ENCODE assay signal across 7 cellular contexts in the genomic region with DNA sequence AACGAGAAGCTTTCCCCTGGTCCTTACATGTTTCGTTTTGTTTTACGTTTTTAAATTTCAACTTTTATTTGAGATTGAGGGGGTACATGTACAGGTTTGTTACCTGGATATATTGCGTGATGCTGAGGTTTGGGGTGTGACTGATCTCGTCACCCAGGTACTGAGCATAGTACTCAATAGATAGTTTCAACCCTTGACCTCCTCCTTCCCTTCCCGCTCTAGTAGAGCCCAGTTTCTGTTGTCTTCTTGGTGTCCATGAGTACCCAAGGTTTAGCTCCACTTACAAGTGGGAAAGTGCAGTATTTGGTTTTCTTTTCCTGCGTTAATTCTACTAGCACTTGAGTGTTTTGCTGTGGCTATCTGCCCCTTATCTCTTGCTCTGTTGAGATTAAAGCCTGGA. TPM values are rescaled to one million over a fixed set of nuclear protein-coding genes. Genes with fewer than 3 reads are reported as not detected.
DNase-seq lines count a peak whose midpoint lies in the region; ATAC-seq and TF ChIP-seq lines count a peak whose summit lies in the region.

No MANE protein-coding gene starts in this region.

- no peaks in the 10 kb centered on the region for H3K27me3 ChIP-seq in spleen (replicated peaks in 1 of 7)

- 16 to 40% (median 28%) methylated on average over 7 of the region's 7 CpGs for WGBS in spleen, 5 donors

- no peaks in the 10 kb centered on the region for H3K27me3 Mint-ChIP-seq in activated CD4-positive, alpha-beta memory T cell treated with anti-CD3 and anti-CD28 coated beads for 36 hours

- peaks cover 26 to 78% (median 59%) of the 10 kb centered on the region in 6 donors for H3K4me1 ChIP-seq in spleen

- peak overlapping the region; percentile 56 for H3K4me3 ChIP-seq in HFF-Myc (replicated peaks; ENCODE audit: low read depth, low read length)
- H3K4me3 ChIP-seq in iPS-11a (ENCODE audit: low read depth, low read length), result peak overlapping the region; percentile 87
- peak overlapping the region; percentile 71 to 97 (median 89) for H3K4me3 ChIP-seq in spleen

- no peak for TF ChIP-seq POLR2A in spleen (IDR thresholded peaks at IDR 0.05)

- POLR2A ChIA-PET in activated CD4-positive, alpha-beta memory T cell treated with anti-CD3 and anti-CD28 coated beads for 36 hours (lab: Charles Lee), result interaction anchor here (0.8 to 1.7 kb wide), 2 partner anchors 9 to 41 kb away, joined by 3 to 4 read pairs; no protein-coding TSS in a partner anchor

- peak overlapping the region; percentile 48 for H3K27ac Mint-ChIP-seq in activated CD4-positive, alpha-beta memory T cell treated with anti-CD3 and anti-CD28 coated beads for 36 hours

- peaks cover 0 to 43% (median 14%) of the 10 kb centered on the region in 6 donors for H3K36me3 ChIP-seq in spleen

- H3K9me3 Mint-ChIP-seq in activated CD4-positive, alpha-beta memory T cell treated with anti-CD3 and anti-CD28 coated beads for 36 hours, result no peaks in the 10 kb centered on the region

- CTCF ChIA-PET in activated CD4-positive, alpha-beta memory T cell treated with anti-CD3 and anti-CD28 coated beads for 36 hours (lab: Charles Lee), result interaction anchor here (0.9 to 4.4 kb wide), 5 partner anchors 29 to 285 kb away, joined by 3 to 20 read pairs (median 5); partner anchors contain the start of gene TRAPPC5

- no peak for ATAC-seq in HG02763 (IDR thresholded peaks at IDR 0.05; ENCODE audit: unreplicated experiment)

- peaks cover 4% of the 10 kb centered on the region for H3K36me3 Mint-ChIP-seq in activated CD4-positive, alpha-beta memory T cell treated with anti-CD3 and anti-CD28 coated beads for 36 hours

- TF ChIP-seq CTCF in HFF-Myc (IDR thresholded peaks at IDR 0.05; ENCODE audit: low read depth, low read length, missing control alignments), result no peak
- no peak for TF ChIP-seq CTCF in spleen (IDR thresholded peaks at IDR 0.05 in 8 of 11, conservative IDR thresholded peaks at IDR 0.05 in 3 of 11)

- H3K4me3 Mint-ChIP-seq in activated CD4-positive, alpha-beta memory T cell treated with anti-CD3 and anti-CD28 coated beads for 36 hours, result peak overlapping the region; percentile 87

- H3K27ac ChIP-seq in spleen, result peak overlapping the region in 7 of 8 donors; percentile 52 to 94 (median 88)

- DNase-seq in HFF-Myc (ENCODE audit: extremely low read depth, low read depth) (no peak), spleen (no peak), NCI-H1930 (lab: John Stamatoyannopoulos, UW) (no peak)
- no peak for DNase-seq in activated CD4-positive, alpha-beta memory T cell treated with anti-CD3 and anti-CD28 coated beads for 36 hours
- no peak for DNase-seq in activated CD8-positive, alpha-beta memory T cell treated with anti-CD3 and anti-CD28 coated beads, Interleukin-2, amount 50 U/mL, for 48 hours

- peaks cover 28% of the 10 kb centered on the region for H3K4me1 Mint-ChIP-seq in activated CD4-positive, alpha-beta memory T cell treated with anti-CD3 and anti-CD28 coated beads for 36 hours (ENCODE audit: low read depth)

- intact Hi-C loops in activated CD4-positive, alpha-beta memory T cell treated with anti-CD3 and anti-CD28 coated beads for 36 hours (cut with micrococcal nuclease), result loop anchor here (10.0 kb wide), 1 partner anchor 139 kb away; the partner anchor contains the start of gene PNPLA6
- intact Hi-C loops in spleen (cut with DNase I; ENCODE audit: low total_unique reads), result no loop called here

- H3K9me3 ChIP-seq in spleen, result no peaks in the 10 kb centered on the region

RNA-seq across cellular contexts. Expression of gene ARHGEF18, which starts 47.1 kb away (rescaled TPM):
- 10 to 100 TPM; 36.9 to 37.1 TPM for total RNA-seq in activated CD4-positive, alpha-beta memory T cell treated with anti-CD3 and anti-CD28 coated beads for 36 hours
- 10 to 100 TPM; 60.2 to 79.8 (median 71.1) TPM for total RNA-seq in spleen
- polyA plus RNA-seq in spleen, result 10 to 100 TPM; 24.3 to 56.9 (median 38.1) TPM
